Comparison of ENCODE assay signal across 9 cellular contexts in the genomic region with DNA sequence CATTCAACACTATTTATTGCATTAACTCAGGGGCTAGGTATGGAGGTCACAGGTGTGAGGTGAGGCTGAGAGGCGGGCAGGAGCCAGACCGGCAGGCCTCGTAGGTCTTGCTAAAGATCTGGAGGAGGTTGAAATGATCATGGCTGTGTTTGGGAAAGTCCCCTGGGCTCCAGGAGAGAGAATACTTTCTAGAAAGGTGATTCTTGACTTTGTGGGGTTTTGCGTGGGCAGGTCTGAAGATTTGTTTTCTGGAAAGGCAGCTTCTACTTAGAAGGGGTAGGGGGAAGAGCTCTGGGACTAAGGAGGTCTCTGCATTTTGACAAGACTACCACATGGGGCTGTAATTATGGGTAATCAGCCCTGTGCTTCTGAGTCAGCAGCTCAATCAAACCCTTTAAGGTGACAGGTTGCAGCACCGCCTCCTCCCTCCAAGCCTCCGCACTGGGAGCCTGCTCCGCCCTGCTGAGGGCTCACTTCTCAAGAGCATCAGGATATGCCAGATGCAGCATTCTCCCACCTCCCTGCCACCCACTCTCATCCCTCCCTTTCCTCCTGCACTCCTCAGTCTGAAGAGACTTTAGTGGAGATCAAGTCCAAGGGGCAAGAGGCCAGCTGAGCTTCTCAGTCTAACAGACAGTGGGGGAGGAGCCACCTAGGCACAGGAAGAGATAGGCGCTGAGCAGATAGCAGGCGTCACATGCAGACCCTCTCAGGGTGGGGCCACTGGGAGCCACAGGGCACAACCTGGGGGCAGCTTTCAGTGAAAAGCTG. TPM values are rescaled to one million over a fixed set of nuclear protein-coding genes. Genes with fewer than 3 reads are reported as not detected.
DNase-seq lines count a peak whose midpoint lies in the region; ATAC-seq and TF ChIP-seq lines count a peak whose summit lies in the region.
"Had no signal": no experiment of that assay in that cellular context is flagged by ENCODE, and none has a peak within 500 bp of the region (broad histone marks: within the 10 kb centered on the region; RNA-seq: fewer than 3 reads in every experiment).

No MANE protein-coding gene starts in this region.

- H3K27me3 ChIP-seq in CD4-positive, CD25-positive, alpha-beta regulatory T cell (ENCODE audit: control insufficient read depth, insufficient read depth, low read length), result peaks cover 3% of the 10 kb centered on the region
- H3K27me3 ChIP-seq in ascending aorta (no peaks in the 10 kb centered on the region), mucosa of stomach (ENCODE audit: control insufficient read depth, insufficient read depth, low read length) (no peaks in the 10 kb centered on the region)

- DNase-seq in CD4-positive, CD25-positive, alpha-beta regulatory T cell, result peak in 2 of 3 donors; percentile 13 to 42
- peak; percentile 56 for DNase-seq in HT-29 (ENCODE audit: low spot score)
- DNase-seq in ascending aorta (ENCODE audit: low spot score in 2 of 2), result no peak
- DNase-seq in SKM-1 (lab: John Stamatoyannopoulos, UW; ENCODE audit: unreplicated experiment), result no peak
- DNase-seq in activated CD8-positive, alpha-beta memory T cell treated with anti-CD3 and anti-CD28 coated beads, Interleukin-2, amount 50 U/mL, for 4 hours, result no peak

- H3K4me1 Mint-ChIP-seq in CD4-positive, CD25-positive, alpha-beta regulatory T cell, result no peaks in the 10 kb centered on the region

- no peak for TF ChIP-seq CTCF in ascending aorta (IDR thresholded peaks at IDR 0.05)

- H3K27ac ChIP-seq in CD4-positive, CD25-positive, alpha-beta regulatory T cell (ENCODE audit: insufficient read depth, low read length, poor library complexity, severe bottlenecking), result no peak overlapping the region
- peak overlapping the region; percentile 81 to 85 for H3K27ac ChIP-seq in ascending aorta

- no peak overlapping the region for H3K27ac Mint-ChIP-seq in CD4-positive, CD25-positive, alpha-beta regulatory T cell

- no peaks in the 10 kb centered on the region for H3K36me3 Mint-ChIP-seq in CD4-positive, CD25-positive, alpha-beta regulatory T cell

- H3K36me3 ChIP-seq in CD4-positive, CD25-positive, alpha-beta regulatory T cell (ENCODE audit: control insufficient read depth, insufficient read depth, low read length), result no peaks in the 10 kb centered on the region
- no peaks in the 10 kb centered on the region for H3K36me3 ChIP-seq in ascending aorta
- H3K36me3 ChIP-seq in mucosa of stomach (ENCODE audit: control insufficient read depth, insufficient read depth, low read length), result no peaks in the 10 kb centered on the region

- no peaks in the 10 kb centered on the region for H3K9me3 Mint-ChIP-seq in CD4-positive, CD25-positive, alpha-beta regulatory T cell

- no peak overlapping the region for H3K4me3 Mint-ChIP-seq in CD4-positive, CD25-positive, alpha-beta regulatory T cell

- H3K4me3 ChIP-seq in CD4-positive, CD25-positive, alpha-beta regulatory T cell (ENCODE audit: low read depth, low read length), result peak overlapping the region; percentile 37
- H3K4me3 ChIP-seq in ascending aorta, result no peak overlapping the region
- H3K4me3 ChIP-seq in mucosa of stomach (ENCODE audit: low read length), result no peak overlapping the region

- peaks cover 4% of the 10 kb centered on the region for H3K27me3 Mint-ChIP-seq in CD4-positive, CD25-positive, alpha-beta regulatory T cell

- peak; percentile 73 to 74 for ATAC-seq in CD4-positive, CD25-positive, alpha-beta regulatory T cell (ENCODE audit: low read depth in 2 of 2)
- ATAC-seq in HG03432 (IDR thresholded peaks at IDR 0.05; ENCODE audit: unreplicated experiment), result no peak
- no peak for ATAC-seq in GM18511 (IDR thresholded peaks at IDR 0.05; ENCODE audit: unreplicated experiment)
- ATAC-seq: Panc1 had no signal

- no peaks in the 10 kb centered on the region for H3K9me3 ChIP-seq in CD4-positive, CD25-positive, alpha-beta regulatory T cell (ENCODE audit: control insufficient read depth in 2 of 2, low read length in 2 of 2)
- H3K9me3 ChIP-seq in ascending aorta, result no peaks in the 10 kb centered on the region
- H3K9me3 ChIP-seq in mucosa of stomach (ENCODE audit: control insufficient read depth, low read length), result no peaks in the 10 kb centered on the region

- intact Hi-C loops in ascending aorta (cut with DNase I), result loop anchor here (1.0 kb wide), 1 partner anchor 33 kb away; no protein-coding TSS in a partner anchor

- peak overlapping the region; percentile 7 for H3K9ac ChIP-seq in mucosa of stomach (ENCODE audit: low read length)

- peaks cover 7% of the 10 kb centered on the region for H3K4me1 ChIP-seq in CD4-positive, CD25-positive, alpha-beta regulatory T cell (ENCODE audit: control insufficient read depth, insufficient read depth, low read length, poor library complexity, severe bottlenecking)
- peaks cover 0 to 24% of the 10 kb centered on the region in 2 donors for H3K4me1 ChIP-seq in ascending aorta
- H3K4me1 ChIP-seq in mucosa of stomach (ENCODE audit: control insufficient read depth, insufficient read depth, low read length), result peaks cover 11% of the 10 kb centered on the region

RNA-seq across cellular contexts. Expression of gene SLC30A1, which starts 30.5 kb away (rescaled TPM):
- total RNA-seq in CD4-positive, CD25-positive, alpha-beta regulatory T cell, result 8.1 TPM
- polyA plus RNA-seq in CD4-positive, CD25-positive, alpha-beta regulatory T cell, result 1 to 10 TPM; 1.8 to 4.1 (median 3.0) TPM
- 8.1 and 8.6 TPM in 2 replicates for total RNA-seq in HT-29 (2014; rRNA removed; shearing (Covaris generic))
- 8.9 TPM for total RNA-seq in ascending aorta

RNA-seq across cellular contexts. Expression of gene RD3, which starts 56.5 kb away (rescaled TPM):
- not detected for total RNA-seq in CD4-positive, CD25-positive, alpha-beta regulatory T cell
- polyA plus RNA-seq in CD4-positive, CD25-positive, alpha-beta regulatory T cell, result not detected
- total RNA-seq in HT-29 (2014; rRNA removed; shearing (Covaris generic)), result not detected in 2 replicates
- not detected for total RNA-seq in ascending aorta

Comparison
In these comparisons a context has a peak if more than half of its experiments do, and no peak if none do; other contexts are left out.
1. ATAC-seq: peak in CD4-positive, CD25-positive, alpha-beta regulatory T cell (2 of 2); none in HG03432 (single experiment) and GM18511 (single experiment).
2. DNase-seq: peak in CD4-positive, CD25-positive, alpha-beta regulatory T cell (2 of 3) and HT-29 (single experiment); none in ascending aorta (0 of 2), SKM-1 (single experiment) and activated CD8-positive, alpha-beta memory T cell treated with anti-CD3 and anti-CD28 coated beads, Interleukin-2, amount 50 U/mL, for 4 hours (single experiment).